12 cellular contexts compared by ENCODE assay signal in genomic region chr4:155974476-155974749, GRCh38. TPM values are rescaled to one million over a fixed set of nuclear protein-coding genes. Genes with fewer than 3 reads are reported as not detected.
DNase-seq lines count a peak whose midpoint lies in the region; ATAC-seq, FAIRE-seq and TF ChIP-seq lines count a peak whose summit lies in the region.
"Had no signal": no experiment of that assay in that cellular context is flagged by ENCODE, and none has a peak within 500 bp of the region (broad histone marks: within the 10 kb centered on the region; RNA-seq: fewer than 3 reads in every experiment).

No MANE protein-coding gene starts in this region.

- ATAC-seq in stimulated activated naive CD8-positive, alpha-beta T cell treated with anti-CD3 and anti-CD28 coated beads, Interleukin-15, amount 100 ng/mL, for 72 hours: peak; percentile 78
- no peak for ATAC-seq in stimulated activated naive CD8-positive, alpha-beta T cell treated with anti-CD3 and anti-CD28 coated beads, Interleukin-15, Interleukin-2, amounts not matched to agents 100 U/mL and 50 U/mL, for 24 hours
- peak; percentile 97 for ATAC-seq in HG02763 (IDR thresholded peaks at IDR 0.05; ENCODE audit: unreplicated experiment)
- ATAC-seq in HG03521 (IDR thresholded peaks at IDR 0.05; ENCODE audit: unreplicated experiment): peak; percentile 96
- ATAC-seq: A549, body of pancreas had no signal

- no peak overlapping the region for H3K27ac Mint-ChIP-seq in stimulated activated naive CD8-positive, alpha-beta T cell treated with anti-CD3 and anti-CD28 coated beads, Interleukin-15, amount 100 ng/mL, for 72 hours
- H3K27ac Mint-ChIP-seq in mesothelial cell of epicardium: no peak overlapping the region

- H3K36me3 Mint-ChIP-seq in mesothelial cell of epicardium: peaks cover 12% of the 10 kb centered on the region

- no peaks in the 10 kb centered on the region for H3K4me1 ChIP-seq in effector memory CD4-positive, alpha-beta T cell (ENCODE audit: control insufficient read depth, insufficient read depth, low read length, poor library complexity, severe bottlenecking)
- H3K4me1 ChIP-seq in kidney (ENCODE audit: control insufficient read depth in 1 of 2, insufficient read depth in 1 of 2, low read depth in 1 of 2, low read length in 2 of 2): no peaks in the 10 kb centered on the region
- H3K4me1 ChIP-seq: A549, body of pancreas had no signal

- peaks cover 12% of the 10 kb centered on the region for H3K27me3 Mint-ChIP-seq in stimulated activated naive CD8-positive, alpha-beta T cell treated with anti-CD3 and anti-CD28 coated beads, Interleukin-15, amount 100 ng/mL, for 72 hours
- no peaks in the 10 kb centered on the region for H3K27me3 Mint-ChIP-seq in mesothelial cell of epicardium (ENCODE audit: low read depth)

- H3K36me3 ChIP-seq in effector memory CD4-positive, alpha-beta T cell (ENCODE audit: control insufficient read depth, insufficient read depth, low read length): no peaks in the 10 kb centered on the region
- no peaks in the 10 kb centered on the region for H3K36me3 ChIP-seq in kidney (ENCODE audit: control insufficient read depth in 1 of 2, insufficient read depth in 2 of 2, low read length in 2 of 2)

- H3K9me3 Mint-ChIP-seq in stimulated activated naive CD8-positive, alpha-beta T cell treated with anti-CD3 and anti-CD28 coated beads, Interleukin-15, amount 100 ng/mL, for 72 hours: peaks cover 0 to 5% of the 10 kb centered on the region in 2 donors
- H3K9me3 Mint-ChIP-seq in mesothelial cell of epicardium: peaks cover 15% of the 10 kb centered on the region

- no peaks in the 10 kb centered on the region for H3K9me3 ChIP-seq in effector memory CD4-positive, alpha-beta T cell (ENCODE audit: control insufficient read depth, low read length)
- H3K9me3 ChIP-seq in kidney (ENCODE audit: control insufficient read depth in 1 of 2, low read length in 2 of 2): no peaks in the 10 kb centered on the region
- H3K9me3 ChIP-seq: A549, body of pancreas had no signal

- no peak for FAIRE-seq in kidney (lab: Jason Lieb, UNC)
- FAIRE-seq: A549 had no signal

- H3K4me1 Mint-ChIP-seq in stimulated activated naive CD8-positive, alpha-beta T cell treated with anti-CD3 and anti-CD28 coated beads, Interleukin-15, amount 100 ng/mL, for 72 hours: no peaks in the 10 kb centered on the region
- H3K4me1 Mint-ChIP-seq in mesothelial cell of epicardium: peaks cover 19% of the 10 kb centered on the region

- H3K27ac ChIP-seq in effector memory CD4-positive, alpha-beta T cell (ENCODE audit: insufficient read depth, low read length, poor library complexity, severe bottlenecking): no peak overlapping the region
- H3K27ac ChIP-seq in kidney (ENCODE audit: low read depth in 2 of 2, low read length in 2 of 2): no peak overlapping the region
- H3K27ac ChIP-seq: A549, body of pancreas, SK-N-MC had no signal

- H3K4me3 Mint-ChIP-seq in stimulated activated naive CD8-positive, alpha-beta T cell treated with anti-CD3 and anti-CD28 coated beads, Interleukin-15, amount 100 ng/mL, for 72 hours: no peak overlapping the region
- no peak overlapping the region for H3K4me3 Mint-ChIP-seq in mesothelial cell of epicardium

- intact Hi-C loops in kidney (cut with DNase I): no loop called here

- no peak overlapping the region for H3K9ac ChIP-seq in kidney (ENCODE audit: low read length in 2 of 2)

- no peak overlapping the region for H3K4me3 ChIP-seq in effector memory CD4-positive, alpha-beta T cell (ENCODE audit: insufficient read depth, low read depth, low read length, poor library complexity, severe bottlenecking)
- no peak overlapping the region for H3K4me3 ChIP-seq in kidney (ENCODE audit: low read length in 2 of 2)
- H3K4me3 ChIP-seq: A549, body of pancreas, SK-N-MC had no signal

- DNase-seq in stimulated activated naive CD8-positive, alpha-beta T cell treated with anti-CD3 and anti-CD28 coated beads, Interleukin-15, amount 100 ng/mL, for 72 hours: no peak
- DNase-seq in stimulated activated naive CD8-positive, alpha-beta T cell treated with anti-CD3 and anti-CD28 coated beads, Interleukin-15, Interleukin-2, amounts not matched to agents 100 U/mL and 50 U/mL, for 24 hours: no peak
- no peak for DNase-seq in effector memory CD4-positive, alpha-beta T cell
- DNase-seq in mesothelial cell of epicardium (ENCODE audit: low spot score in 2 of 2, unreplicated experiment in 2 of 2): no peak
- no peak for DNase-seq in islet precursor cell
- no peak for DNase-seq in kidney
- DNase-seq: body of pancreas, NCI-H2171 treated with DMSO at 0.1 percent for 48 hours had no signal

- TF ChIP-seq CTCF in mesothelial cell of epicardium (IDR thresholded peaks at IDR 0.05; ENCODE audit: unreplicated experiment): no peak
- TF ChIP-seq CTCF in kidney (IDR thresholded peaks at IDR 0.05; ENCODE audit: borderline replicate concordance, extremely low read depth, insufficient read depth): no peak

- H3K27me3 ChIP-seq in effector memory CD4-positive, alpha-beta T cell (replicated peaks; ENCODE audit: control insufficient read depth, insufficient read depth, low read length, poor library complexity, severe bottlenecking): no peaks in the 10 kb centered on the region
- H3K27me3 ChIP-seq: body of pancreas had no signal

RNA-seq across cellular contexts. Expression of gene CTSO, which starts 20.7 kb away (rescaled TPM):
- total RNA-seq in mesothelial cell of epicardium (7.6 TPM in 3 replicates), kidney (40.3 TPM)
- 22.9 TPM for polyA plus RNA-seq in kidney (ENCODE audit: insufficient read depth, low read depth, low replicate concordance)
